In genomic region chr1:57576750-57577149, GRCh38 we compare ENCODE assay signal across 26 cellular contexts.
DNase-seq lines count a peak whose midpoint lies in the region; ATAC-seq and TF ChIP-seq lines count a peak whose summit lies in the region.
"Had no signal": no experiment of that assay in that cellular context is flagged by ENCODE, and none has a peak within 500 bp of the region (broad histone marks: within the 10 kb centered on the region; RNA-seq: fewer than 3 reads in every experiment).

No MANE protein-coding gene starts in this region.

- intact Hi-C loops in body of pancreas (cut with DNase I) (no loop called here), stomach (cut with DNase I; ENCODE audit: low total_unique reads) (no loop called here)

- H3K36me3 ChIP-seq in body of pancreas (replicated peaks in 1 of 2; ENCODE audit: insufficient read depth in 1 of 2, low read depth in 2 of 2): no peaks in the 10 kb centered on the region
- no peaks in the 10 kb centered on the region for H3K36me3 ChIP-seq in stomach
- H3K36me3 ChIP-seq: gastrocnemius medialis, left ventricle myocardium inferior, MG63, thyroid gland had no signal

- 25 to 30% methylated on average over 6 of the region's 6 CpGs for WGBS in body of pancreas, 2 donors
- WGBS in stomach, 5 donors: 24 to 44% (median 29%) methylated on average over 6 of the region's 6 CpGs

- TF ChIP-seq CTCF in body of pancreas (IDR thresholded peaks at IDR 0.05): no peak
- no peak for TF ChIP-seq CTCF in stomach (IDR thresholded peaks at IDR 0.05)

- no peak for TF ChIP-seq EP300 in stomach (IDR thresholded peaks at IDR 0.05)

- no peak overlapping the region for H3K4me3 ChIP-seq in body of pancreas
- H3K4me3 ChIP-seq in stomach: no peak overlapping the region
- H3K4me3 ChIP-seq: gastrocnemius medialis, K562, left ventricle myocardium inferior, MG63, thyroid gland had no signal

- TF ChIP-seq POLR2A in body of pancreas (IDR thresholded peaks at IDR 0.05): no peak
- TF ChIP-seq POLR2A in stomach (IDR thresholded peaks at IDR 0.05): no peak

- no peaks in the 10 kb centered on the region for H3K27me3 ChIP-seq in body of pancreas
- H3K27me3 ChIP-seq in stomach: no peaks in the 10 kb centered on the region
- H3K27me3 ChIP-seq: gastrocnemius medialis, MG63, thyroid gland had no signal

- H3K9me3 ChIP-seq in body of pancreas (no peaks in the 10 kb centered on the region), stomach (no peaks in the 10 kb centered on the region)
- H3K9me3 ChIP-seq: gastrocnemius medialis, left ventricle myocardium inferior, MG63, thyroid gland had no signal

- DNase-seq in NCI-H2081 (lab: John Stamatoyannopoulos, UW): peak; percentile 14 to 65
- DNase-seq in NCI-H2081 treated with DMSO at 0.1 percent for 48 hours (lab: John Stamatoyannopoulos, UW): no peak
- peak; percentile 79 for DNase-seq in NCI-H526 (lab: John Stamatoyannopoulos, UW)
- peak in 3 of 4 donors; percentile 11 to 41 (median 12) for DNase-seq in body of pancreas
- peak; percentile 82 for DNase-seq in stomach
- no peak for DNase-seq in cerebellar cortex (ENCODE audit: low spot score)
- DNase-seq in AML-193 (lab: John Stamatoyannopoulos, UW): no peak
- DNase-seq: 8988T; activated CD4-positive, alpha-beta T cell treated with anti-CD3 and anti-CD28 coated beads for 4 hours; activated effector memory CD4-positive, alpha-beta T cell treated with anti-CD3 and anti-CD28 coated beads, Interleukin-2, amount 50 U/mL, for 16 hours; activated naive CD8-positive, alpha-beta T cell treated with anti-CD3 and anti-CD28 coated beads for 36 hours; activated T-cell treated with anti-CD3 and anti-CD28 coated beads for 4 hours; CD4-positive, alpha-beta T cell; gastrocnemius medialis; GOT3; left ventricle myocardium inferior; MG63; naive B cell; NCI-H1436 treated with DMSO at 0.1 percent for 48 hours; NK-92 treated with Interleukin-12 subunit alpha and Interleukin-12 subunit beta, amount 100 ng/mL, for 24 hours; PC-3; stimulated activated naive CD8-positive, alpha-beta T cell treated with anti-CD3 and anti-CD28 coated beads, Interleukin-15, amount 100 ng/mL, for 72 hours; thyroid gland had no signal

- ATAC-seq in body of pancreas: no peak
- no peak for ATAC-seq in HG03039 (IDR thresholded peaks at IDR 0.05; ENCODE audit: unreplicated experiment)
- ATAC-seq: gastrocnemius medialis; K562; PC-3; Right ventricle myocardium inferior; stimulated activated naive CD8-positive, alpha-beta T cell treated with anti-CD3 and anti-CD28 coated beads, Interleukin-15, amount 100 ng/mL, for 72 hours had no signal

- no peaks in the 10 kb centered on the region for H3K4me1 ChIP-seq in body of pancreas
- H3K4me1 ChIP-seq in stomach: peaks cover 0 to 44% (median 25%) of the 10 kb centered on the region in 4 donors
- H3K4me1 ChIP-seq: gastrocnemius medialis, left ventricle myocardium inferior, thyroid gland had no signal

- H3K27ac ChIP-seq in body of pancreas (no peak overlapping the region), stomach (no peak overlapping the region)
- H3K27ac ChIP-seq: gastrocnemius medialis, left ventricle myocardium inferior, thyroid gland had no signal

Comparison
In these comparisons a context has a peak if more than half of its experiments do, and no peak if none do; other contexts are left out.
1. DNase-seq: peak in NCI-H2081 (2 of 2), NCI-H526 (2 of 2), body of pancreas (3 of 4) and stomach (single experiment); none in NCI-H2081 treated with DMSO at 0.1 percent for 48 hours (single experiment), cerebellar cortex (single experiment) and AML-193 (0 of 2).